14 cellular contexts compared by ENCODE assay signal in the genomic region with DNA sequence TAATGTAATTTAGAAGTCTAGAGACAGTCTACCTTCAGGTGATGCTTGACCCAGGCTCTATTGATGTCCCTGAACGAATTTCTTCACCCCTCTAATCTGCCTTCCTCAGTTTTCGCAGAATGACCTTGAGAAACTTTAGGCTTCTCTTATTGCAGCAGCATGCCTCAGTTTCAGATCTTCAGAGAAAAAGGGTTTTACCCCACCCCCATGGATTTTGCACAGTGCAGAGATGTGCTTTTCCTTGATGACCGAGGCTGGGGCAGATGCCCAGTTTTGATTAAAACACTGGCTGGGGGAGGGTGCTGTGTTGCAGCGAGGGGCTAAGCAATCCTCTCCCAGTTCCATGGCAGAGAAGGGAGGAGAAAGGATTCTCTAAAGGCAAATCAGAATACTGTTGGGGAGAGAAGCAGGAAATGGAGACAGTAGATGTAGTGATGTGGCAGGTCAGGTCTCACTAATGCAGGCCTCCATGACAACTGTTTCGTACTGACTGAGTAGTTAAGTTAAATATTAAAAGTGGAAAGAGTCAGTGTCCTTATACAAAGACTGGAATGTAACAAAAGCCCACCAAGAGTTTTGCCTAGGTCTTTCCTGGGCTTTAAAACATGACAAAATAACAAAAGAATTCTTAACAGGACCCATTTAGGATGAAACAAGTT.
A peak's percentile ranks its signal among the peaks of the same experiment; 100 is the strongest.
DNase-seq lines count a peak whose midpoint lies in the region; ATAC-seq lines count a peak whose summit lies in the region.
"Had no signal": no experiment of that assay in that cellular context is flagged by ENCODE, and none has a peak within 500 bp of the region (broad histone marks: within the 10 kb centered on the region; RNA-seq: fewer than 3 reads in every experiment).

No MANE protein-coding gene starts in this region.

- no peaks in the 10 kb centered on the region for H3K27me3 Mint-ChIP-seq in T-helper 2 cell treated with Interferon-gamma antibody and Interleukin-4, amounts not matched to agents 5 μg/mL and 100 μg/mL, for 36 hours (ENCODE audit: low read depth)
- H3K27me3 Mint-ChIP-seq: dendritic cell treated with granulocyte-macrophage colony-stimulating factor and Interleukin-4, amounts not matched to agents 40 ng/mL and 50 ng/mL, for 4 days had no signal

- no peak overlapping the region for H3K4me3 Mint-ChIP-seq in T-helper 2 cell treated with Interferon-gamma antibody and Interleukin-4, amounts not matched to agents 5 μg/mL and 100 μg/mL, for 36 hours
- H3K4me3 Mint-ChIP-seq: dendritic cell treated with granulocyte-macrophage colony-stimulating factor and Interleukin-4, amounts not matched to agents 40 ng/mL and 50 ng/mL, for 4 days had no signal

- H3K4me1 Mint-ChIP-seq in T-helper 2 cell treated with Interferon-gamma antibody and Interleukin-4, amounts not matched to agents 5 μg/mL and 100 μg/mL, for 36 hours (ENCODE audit: low read depth), result no peaks in the 10 kb centered on the region

- no peaks in the 10 kb centered on the region for H3K9me3 Mint-ChIP-seq in T-helper 2 cell treated with Interferon-gamma antibody and Interleukin-4, amounts not matched to agents 5 μg/mL and 100 μg/mL, for 36 hours
- H3K9me3 Mint-ChIP-seq: dendritic cell treated with granulocyte-macrophage colony-stimulating factor and Interleukin-4, amounts not matched to agents 40 ng/mL and 50 ng/mL, for 4 days had no signal

- ATAC-seq in GM19023 (IDR thresholded peaks at IDR 0.05; ENCODE audit: unreplicated experiment) (peak; percentile 79), GM21737 (IDR thresholded peaks at IDR 0.05; ENCODE audit: unreplicated experiment) (peak; percentile 85), HG03196 (IDR thresholded peaks at IDR 0.05; ENCODE audit: unreplicated experiment) (peak; percentile 88)

- DNase-seq in kidney tubule cell (ENCODE audit: low spot score), result peak; percentile 72
- DNase-seq in dedifferentiated amniotic fluid mesenchymal stem cell (ENCODE audit: extremely low spot score), result no peak
- no peak for DNase-seq in T-helper 2 cell treated with Interferon-gamma antibody and Interleukin-4, amounts not matched to agents 5 μg/mL and 100 μg/mL, for 36 hours (ENCODE audit: low spot score)
- no peak for DNase-seq in COLO829 (ENCODE audit: low spot score)
- DNase-seq: GM23248; islet precursor cell; NCI-H2227 treated with DMSO at 0.1 percent for 48 hours; stimulated activated CD4-positive, alpha-beta T cell treated with anti-CD3 and anti-CD28 coated beads, Interleukin-4, amount 100 ng/mL, for 24 hours; stomach; T1000 had no signal

- no peak overlapping the region for H3K27ac Mint-ChIP-seq in T-helper 2 cell treated with Interferon-gamma antibody and Interleukin-4, amounts not matched to agents 5 μg/mL and 100 μg/mL, for 36 hours
- H3K27ac Mint-ChIP-seq: dendritic cell treated with granulocyte-macrophage colony-stimulating factor and Interleukin-4, amounts not matched to agents 40 ng/mL and 50 ng/mL, for 4 days had no signal

- no peaks in the 10 kb centered on the region for H3K36me3 Mint-ChIP-seq in T-helper 2 cell treated with Interferon-gamma antibody and Interleukin-4, amounts not matched to agents 5 μg/mL and 100 μg/mL, for 36 hours (ENCODE audit: low read depth)
